ENCODE assay signal across 26 cellular contexts in the genomic region with DNA sequence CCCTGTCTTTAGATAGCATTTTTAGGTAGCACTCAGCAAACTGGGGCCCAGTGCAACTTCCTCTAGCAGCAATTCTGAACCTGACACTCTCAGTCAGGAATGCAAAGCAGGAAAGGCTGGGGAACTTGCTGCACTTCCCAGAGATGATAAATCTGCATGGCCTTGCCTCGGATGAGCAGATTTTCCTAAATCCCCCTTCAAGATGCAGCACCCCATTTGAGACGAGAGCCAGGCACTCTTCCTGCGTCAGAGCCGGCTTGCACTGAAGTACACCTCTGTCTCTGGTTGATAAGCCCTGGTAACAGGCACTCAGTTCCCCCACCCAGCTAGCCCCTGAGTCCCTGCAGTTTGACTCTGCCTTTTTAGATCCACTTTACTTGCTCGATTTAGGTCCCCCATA.
DNase-seq lines count a peak whose midpoint lies in the region; ATAC-seq and TF ChIP-seq lines count a peak whose summit lies in the region.
"Had no signal": no experiment of that assay in that cellular context is flagged by ENCODE, and none has a peak within 500 bp of the region (broad histone marks: within the 10 kb centered on the region; RNA-seq: fewer than 3 reads in every experiment).

No MANE protein-coding gene starts in this region.

- H3K4me1 Mint-ChIP-seq in chondrocyte (ENCODE audit: low read depth) = peaks cover 30% of the 10 kb centered on the region
- H3K4me1 Mint-ChIP-seq: activated CD4-positive, alpha-beta memory T cell treated with anti-CD3 and anti-CD28 coated beads, Interleukin-2, amount 10 ng/mL, durations not matched to agents 7 days and 5 days had no signal

- no peak overlapping the region for H3K4ac ChIP-seq in mesendoderm (ENCODE audit: low read depth, low read length)

- H3K23ac ChIP-seq in mesendoderm (ENCODE audit: low read length) = no peak overlapping the region

- H3K4me1 ChIP-seq in mesendoderm (ENCODE audit: control insufficient read depth, low read depth, low read length) = no peaks in the 10 kb centered on the region
- H3K4me1 ChIP-seq: vagina had no signal

- H2AK5ac ChIP-seq in mesendoderm (ENCODE audit: low read length) = no peak overlapping the region

- H3K79me1 ChIP-seq in mesendoderm (ENCODE audit: low read length) = no peaks in the 10 kb centered on the region

- H3K4me3 Mint-ChIP-seq in chondrocyte (ENCODE audit: unreplicated experiment) = no peak overlapping the region
- H3K4me3 Mint-ChIP-seq: activated CD4-positive, alpha-beta memory T cell treated with anti-CD3 and anti-CD28 coated beads, Interleukin-2, amount 10 ng/mL, durations not matched to agents 7 days and 5 days; stimulated activated memory B cell treated with anti-CD40 and anti-IgM and Interleukin-4, amounts not matched to agents 10 μg/mL and 1 μg/mL and 100 μg/mL, for 72 hours had no signal

- no peak overlapping the region for H3K27ac ChIP-seq in mesendoderm (ENCODE audit: low read depth, low read length)
- H3K27ac ChIP-seq: C4-2B, coronary artery, spleen, vagina had no signal

- H3K56ac ChIP-seq in mesendoderm (ENCODE audit: low read length) = peak overlapping the region; percentile 43

- DNase-seq in AG20443 (ENCODE audit: low spot score) (peak; percentile 41), NCI-H226 (peak; percentile 47), chondrocyte (ENCODE audit: low spot score) (no peak), mesendoderm (peak; percentile 65), superior temporal gyrus (ENCODE audit: extremely low spot score) (no peak), NCI-H1048 (lab: John Stamatoyannopoulos, UW) (no peak), putamen (ENCODE audit: low spot score) (no peak)
- DNase-seq: activated CD4-positive, alpha-beta memory T cell treated with anti-CD3 and anti-CD28 coated beads, Interleukin-2, amount 10 ng/mL, durations not matched to agents 7 days and 5 days; activated effector memory CD4-positive, alpha-beta T cell treated with Interleukin-2 at 50 U/mL for 16 hours; DMS79 treated with DMSO at 0.1 percent for 48 hours; kidney glomerular epithelial cell; mammary epithelial cell; NCI-H1092 treated with DMSO at 0.1 percent for 48 hours; NCI-H1930; NCI-H345; NCI-H748 treated with DMSO at 0.1 percent for 48 hours; occipital lobe; spleen; stimulated activated CD4-positive, alpha-beta T cell treated with anti-CD3 and anti-CD28 coated beads, Interleukin-4, amount 100 ng/mL, for 1 hour; T1000 had no signal

- H3K27ac Mint-ChIP-seq in chondrocyte (ENCODE audit: unreplicated experiment) = peak overlapping the region; percentile 18
- H3K27ac Mint-ChIP-seq: activated CD4-positive, alpha-beta memory T cell treated with anti-CD3 and anti-CD28 coated beads, Interleukin-2, amount 10 ng/mL, durations not matched to agents 7 days and 5 days; stimulated activated memory B cell treated with anti-CD40 and anti-IgM and Interleukin-4, amounts not matched to agents 10 μg/mL and 1 μg/mL and 100 μg/mL, for 72 hours had no signal

- H3K27me3 ChIP-seq in mesendoderm (ENCODE audit: insufficient read depth, low read length, poor library complexity) = no peaks in the 10 kb centered on the region
- H3K27me3 ChIP-seq: vagina had no signal

- no peak overlapping the region for H2BK5ac ChIP-seq in mesendoderm (ENCODE audit: low read length)

- ATAC-seq in HG03108 (IDR thresholded peaks at IDR 0.05; ENCODE audit: unreplicated experiment) = no peak
- ATAC-seq: stimulated activated memory B cell treated with anti-CD40 and anti-IgM and Interleukin-4, amounts not matched to agents 10 μg/mL and 1 μg/mL and 100 μg/mL, for 72 hours had no signal

- no CpG with 5 or more reads among the region's 5 CpGs for WGBS in mesendoderm (ENCODE audit: extremely low coverage, insufficient coverage, low lambda C conversion rate)

- H3K9ac ChIP-seq in mesendoderm (ENCODE audit: low read length) = no peak overlapping the region

- no peak overlapping the region for H3K18ac ChIP-seq in mesendoderm (ENCODE audit: low read length)

- no peak overlapping the region for H2BK15ac ChIP-seq in mesendoderm (replicated peaks; ENCODE audit: low read depth)

- H3K36me3 Mint-ChIP-seq in chondrocyte (ENCODE audit: low read depth) = peaks cover 5% of the 10 kb centered on the region
- H3K36me3 Mint-ChIP-seq: stimulated activated memory B cell treated with anti-CD40 and anti-IgM and Interleukin-4, amounts not matched to agents 10 μg/mL and 1 μg/mL and 100 μg/mL, for 72 hours had no signal

- no peaks in the 10 kb centered on the region for H3K27me3 Mint-ChIP-seq in chondrocyte (ENCODE audit: low read depth)

- no peak for TF ChIP-seq CTCF in chondrocyte (IDR thresholded peaks at IDR 0.05)

- no peak overlapping the region for H3K4me3 ChIP-seq in mesendoderm (ENCODE audit: low read length)
- H3K4me3 ChIP-seq: coronary artery, HAP-1, spleen, vagina had no signal

- no peaks in the 10 kb centered on the region for H3K79me2 ChIP-seq in mesendoderm (ENCODE audit: control insufficient read depth, insufficient read depth, low read length)

- no peak overlapping the region for H4K8ac ChIP-seq in mesendoderm (ENCODE audit: low read depth, low read length)

- H3K4me2 ChIP-seq in mesendoderm (ENCODE audit: low read length) = no peak overlapping the region

- H2BK120ac ChIP-seq in mesendoderm (ENCODE audit: low read depth, low read length) = no peak overlapping the region

- no peaks in the 10 kb centered on the region for H3K9me3 Mint-ChIP-seq in chondrocyte (ENCODE audit: low read depth)
- H3K9me3 Mint-ChIP-seq: activated CD4-positive, alpha-beta memory T cell treated with anti-CD3 and anti-CD28 coated beads, Interleukin-2, amount 10 ng/mL, durations not matched to agents 7 days and 5 days had no signal

- no peak overlapping the region for H4K5ac ChIP-seq in mesendoderm (ENCODE audit: low read length)

- H3K36me3 ChIP-seq in mesendoderm (ENCODE audit: control insufficient read depth, insufficient read depth, low read length) = no peaks in the 10 kb centered on the region
- H3K36me3 ChIP-seq: HAP-1, spleen, vagina had no signal

Comparison
In these comparisons a context has a peak if more than half of its experiments do, and no peak if none do; other contexts are left out.
1. DNase-seq: peak in AG20443 (single experiment), NCI-H226 (single experiment) and mesendoderm (single experiment); none in chondrocyte (single experiment), superior temporal gyrus (single experiment), NCI-H1048 (single experiment) and putamen (single experiment).